ENCODE assay signal across 8 cellular contexts in the genomic region with DNA sequence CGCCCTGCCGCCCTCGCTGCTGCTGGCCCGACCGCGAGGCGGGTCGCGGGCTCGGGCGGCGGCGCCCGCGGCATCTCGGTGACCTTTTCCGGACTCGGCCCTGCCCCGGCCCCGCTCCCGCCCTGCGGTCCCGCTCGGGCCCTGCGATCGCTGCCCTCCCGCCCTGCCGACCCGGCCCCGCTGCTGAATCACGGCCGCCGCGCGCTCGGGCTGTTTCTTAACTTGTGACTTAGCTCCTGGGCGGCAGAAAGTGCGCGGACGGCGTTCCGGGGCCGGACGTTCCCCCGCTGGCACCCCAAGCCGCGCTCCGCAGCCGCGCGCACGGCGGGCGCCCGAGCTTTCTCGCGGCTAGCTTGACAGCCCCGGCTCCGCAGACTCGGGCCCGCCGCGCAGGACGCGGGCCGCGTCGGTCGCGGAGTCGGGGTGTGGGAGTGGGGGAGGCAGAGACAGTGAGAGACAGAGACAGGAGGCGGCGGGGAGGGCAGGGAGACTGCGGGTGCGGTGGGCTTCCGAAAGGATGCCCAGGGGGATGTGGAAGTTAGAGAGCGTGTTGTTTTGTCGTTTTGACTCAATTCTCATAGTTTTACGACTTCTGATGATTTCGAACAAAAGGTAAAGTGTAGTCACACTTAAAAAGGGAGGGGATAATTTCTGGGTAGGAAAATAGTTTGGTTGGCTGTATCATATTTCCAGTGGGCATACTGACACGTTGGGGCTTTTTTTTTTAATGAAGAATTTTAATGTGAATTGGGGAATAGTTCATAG. TPM values are rescaled to one million over a fixed set of nuclear protein-coding genes. Genes with fewer than 3 reads are reported as not detected.
DNase-seq lines count a peak whose midpoint lies in the region; FAIRE-seq and TF ChIP-seq lines count a peak whose summit lies in the region.

No MANE protein-coding gene starts in this region.

- H3K9ac ChIP-seq in neuronal stem cell (ENCODE audit: low read depth, low read length, poor library complexity), result peak overlapping the region; percentile 95

- DNase-seq in GM12891 (ENCODE audit: insufficient read length, low spot score), result peak; percentile 16
- peak; percentile 45 for DNase-seq in HEK293T (ENCODE audit: extremely low spot score)
- peak; percentile 40 for DNase-seq in NCI-H1092 (lab: John Stamatoyannopoulos, UW)
- DNase-seq in activated T-cell treated with anti-CD3 and anti-CD28 coated beads for 4 hours, result peak; percentile 15
- DNase-seq in fibroblast of the aortic adventitia (ENCODE audit: low read depth), result peak; percentile 39
- peak; percentile 51 for DNase-seq in neuronal stem cell (ENCODE audit: low spot score)
- peak; percentile 52 to 54 for DNase-seq in uterus
- no peak for DNase-seq in urothelium cell line (ENCODE audit: low spot score)

- peaks cover 1 to 24% of the 10 kb centered on the region in 2 donors for H3K36me3 ChIP-seq in neuronal stem cell (replicated peaks in 1 of 2; ENCODE audit: control insufficient read depth in 2 of 2, insufficient read depth in 2 of 2, low read length in 2 of 2)
- no peaks in the 10 kb centered on the region for H3K36me3 ChIP-seq in uterus

- no peak overlapping the region for H2BK120ac ChIP-seq in neuronal stem cell (ENCODE audit: low read depth, low read length)

- CTCF ChIA-PET in HEK293T (lab: Yijun Ruan, JAX), result interaction anchor here (0.9 kb wide), 1 partner anchor 24 kb away, joined by 3 read pairs; no protein-coding TSS in a partner anchor

- H3K18ac ChIP-seq in neuronal stem cell (ENCODE audit: low read length), result peak overlapping the region; percentile 92

- no peaks in the 10 kb centered on the region for H3K9me3 ChIP-seq in neuronal stem cell (replicated peaks in 1 of 2; ENCODE audit: control insufficient read depth in 2 of 2, insufficient read depth in 1 of 2, low read depth in 1 of 2, low read length in 2 of 2)
- H3K9me3 ChIP-seq in uterus, result no peaks in the 10 kb centered on the region

- no peak for TF ChIP-seq CTCF in fibroblast of the aortic adventitia (IDR thresholded peaks at IDR 0.05; ENCODE audit: insufficient read depth, low read length)
- no peak for TF ChIP-seq CTCF in uterus (IDR thresholded peaks at IDR 0.05)

- peaks cover 2% of the 10 kb centered on the region for H3K79me1 ChIP-seq in neuronal stem cell (ENCODE audit: low read depth, low read length)

- intact Hi-C loops in uterus (cut with DNase I; ENCODE audit: low total_unique reads), result no loop called here

- H3K4me3 ChIP-seq in fibroblast of the aortic adventitia (ENCODE audit: low read depth, low read length) (peak overlapping the region; percentile 86), neuronal stem cell (ENCODE audit: low read length in 2 of 2) (peak overlapping the region; percentile 60 to 98), uterus (peak overlapping the region; percentile 42 to 89)

- no peak overlapping the region for H4K8ac ChIP-seq in neuronal stem cell (ENCODE audit: low read depth, low read length)

- no peak for TF ChIP-seq POLR2A in GM12891 (IDR thresholded peaks at IDR 0.05; ENCODE audit: low read depth, low read length)
- no peak for TF ChIP-seq POLR2A in uterus (IDR thresholded peaks at IDR 0.05)

- H3K27me3 ChIP-seq in neuronal stem cell (ENCODE audit: control insufficient read depth in 3 of 3, insufficient read depth in 3 of 3, low read depth in 1 of 3, low read length in 3 of 3), result no peaks in the 10 kb centered on the region
- H3K27me3 ChIP-seq in uterus, result no peaks in the 10 kb centered on the region

- H3K23ac ChIP-seq in neuronal stem cell (ENCODE audit: low read depth, low read length, poor library complexity), result peak overlapping the region; percentile 92

- H2AK5ac ChIP-seq in neuronal stem cell (ENCODE audit: low read depth, low read length), result peak overlapping the region; percentile 26

- H4K91ac ChIP-seq in neuronal stem cell (ENCODE audit: low read depth, low read length, poor library complexity), result no peak overlapping the region

- no CpG with 5 or more reads among the region's 81 CpGs for WGBS in neuronal stem cell (ENCODE audit: extremely low coverage in 2 of 2, insufficient read length in 2 of 2, insufficient replicate concordance in 1 of 2), 2 donors

- H3K27ac ChIP-seq in neuronal stem cell (replicated peaks; ENCODE audit: low read length), result peak overlapping the region; percentile 74
- H3K27ac ChIP-seq in uterus, result peak overlapping the region; percentile 92 to 93

- POLR2A ChIA-PET in HEK293T (lab: Yijun Ruan, JAX), result interaction anchor here (0.6 to 1.6 kb wide), 10 partner anchors 8 to 49 kb away, joined by 3 to 10 read pairs (median 4); no protein-coding TSS in a partner anchor

- H2BK15ac ChIP-seq in neuronal stem cell (ENCODE audit: low read length), result no peak overlapping the region

- H2AFZ ChIP-seq in neuronal stem cell (ENCODE audit: low read length), result peak overlapping the region; percentile 81

- H3K4me1 ChIP-seq in neuronal stem cell (ENCODE audit: control insufficient read depth in 2 of 2, insufficient read depth in 1 of 2, low read depth in 1 of 2, low read length in 2 of 2), result peaks cover 0 to 13% of the 10 kb centered on the region in 2 donors
- peaks cover 0 to 4% of the 10 kb centered on the region in 2 donors for H3K4me1 ChIP-seq in uterus

- no peak overlapping the region for H3K14ac ChIP-seq in neuronal stem cell (ENCODE audit: low read length)

- H2BK12ac ChIP-seq in neuronal stem cell (ENCODE audit: low read length), result no peak overlapping the region

- H3K4me2 ChIP-seq in neuronal stem cell (ENCODE audit: insufficient read depth, low read length, poor library complexity, severe bottlenecking), result peak overlapping the region; percentile 67

- FAIRE-seq in GM12891 (lab: Jason Lieb, UNC), result no peak
- FAIRE-seq in urothelium cell line (lab: Jason Lieb, UNC), result no peak

- peak overlapping the region; percentile 78 for H2BK5ac ChIP-seq in neuronal stem cell (ENCODE audit: low read length)

- H3K4ac ChIP-seq in neuronal stem cell (ENCODE audit: low read length), result no peak overlapping the region

TF ChIP-seq in GM12891, 5 proteins besides CTCF, POLR2A, EP300 and RAD21:
- TF ChIP-seq PAX5 (IDR thresholded peaks at IDR 0.05; ENCODE audit: insufficient read depth, low read length, severe bottlenecking) (no peak), POU2F2 (IDR thresholded peaks at IDR 0.05; ENCODE audit: low read depth, low read length) (no peak)

TF ChIP-seq in HEK293T, 16 proteins besides CTCF, POLR2A, EP300 and RAD21:
- TF ChIP-seq ARNT (IDR thresholded peaks at IDR 0.05), result no peak
- TF ChIP-seq BHLHE40 (IDR thresholded peaks at IDR 0.05; ENCODE audit: borderline replicate concordance), result no peak
- TF ChIP-seq CTBP1 (IDR thresholded peaks at IDR 0.05; ENCODE audit: borderline replicate concordance), result no peak
- no peak for TF ChIP-seq FOXA1 (IDR thresholded peaks at IDR 0.05)
- TF ChIP-seq SUZ12 (IDR thresholded peaks at IDR 0.05), result no peak
- TF ChIP-seq ELF4 (IDR thresholded peaks at IDR 0.05), result no peak

RNA-seq across cellular contexts. Expression of a gene that starts 49.7 kb away (rescaled TPM):
- polyA plus RNA-seq in GM12891 (2012; ENCODE audit: low read depth, missing spikeins), result 21.1 TPM
- total RNA-seq in fibroblast of the aortic adventitia (ENCODE audit: low replicate concordance) (16.0 and 25.3 TPM in 2 replicates), uterus (10 to 100 TPM; 13.1 to 72.8 (median 37.0) TPM)
- 27.5 TPM for polyA plus RNA-seq in neuronal stem cell (2013, experiment 1 of 2)
- polyA plus RNA-seq in neuronal stem cell (2013, experiment 2 of 2), result 26.8 TPM
